Comparison of ENCODE assay signal across 16 cellular contexts in the genomic region with DNA sequence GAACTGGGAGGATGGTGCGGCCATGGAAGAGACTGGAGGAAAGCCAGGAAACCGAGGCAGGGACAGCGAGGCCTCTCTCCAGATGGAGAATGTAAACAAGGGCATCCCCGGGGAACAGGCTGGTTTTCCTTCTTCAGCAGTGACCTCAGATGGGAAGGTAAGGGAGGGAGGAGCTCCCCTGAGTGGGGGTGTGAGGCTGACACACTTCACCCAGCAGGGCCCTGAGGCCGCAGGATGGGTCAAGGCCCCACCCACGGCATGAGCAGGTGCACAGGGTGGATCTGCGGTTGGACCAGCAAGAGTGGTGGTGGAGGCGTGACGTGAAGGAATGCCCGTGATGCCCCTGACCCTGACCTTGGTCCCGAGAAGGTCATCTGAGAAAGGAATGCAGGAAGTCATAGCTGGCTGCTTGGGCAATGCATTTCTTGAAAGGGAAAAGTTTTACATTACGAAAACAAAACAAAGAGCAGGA. TPM values are rescaled to one million over a fixed set of nuclear protein-coding genes. Genes with fewer than 3 reads are reported as not detected.
A peak's percentile ranks its signal among the peaks of the same experiment; 100 is the strongest.
DNase-seq lines count a peak whose midpoint lies in the region; ATAC-seq and TF ChIP-seq lines count a peak whose summit lies in the region.
"Had no signal": no experiment of that assay in that cellular context is flagged by ENCODE, and none has a peak within 500 bp of the region (broad histone marks: within the 10 kb centered on the region; RNA-seq: fewer than 3 reads in every experiment).

No MANE protein-coding gene starts in this region.

- no peak overlapping the region for H2BK5ac ChIP-seq in mesendoderm (ENCODE audit: low read length)

- 71% methylated on average over 12 of the region's 12 CpGs for WGBS in esophagus muscularis mucosa
- WGBS in mesendoderm (ENCODE audit: extremely low coverage, insufficient coverage, low lambda C conversion rate): no CpG with 5 or more reads among the region's 12 CpGs
- 53 to 54% methylated on average over 12 of the region's 12 CpGs for WGBS in tibial nerve, 2 donors

- H2AK5ac ChIP-seq in mesendoderm (ENCODE audit: low read length): no peak overlapping the region

- H3K79me2 ChIP-seq in mesendoderm (ENCODE audit: control insufficient read depth, insufficient read depth, low read length): no peaks in the 10 kb centered on the region

- H3K4me3 Mint-ChIP-seq in activated T-helper 17 cell treated with anti-CD3 and anti-CD28 coated beads, Interleukin-2, amount 50 U/mL, for 72 hours: no peak overlapping the region
- no peak overlapping the region for H3K4me3 Mint-ChIP-seq in HFFc6
- H3K4me3 Mint-ChIP-seq: activated CD8-positive, alpha-beta memory T cell treated with anti-CD3 and anti-CD28 coated beads, Interleukin-2, amount 10 ng/mL, durations not matched to agents 7 days and 5 days; activated naive CD8-positive, alpha-beta T cell treated with anti-CD3 and anti-CD28 coated beads for 36 hours; stimulated activated memory B cell treated with anti-CD40 and anti-IgM and Interleukin-4, amounts not matched to agents 10 μg/mL and 1 μg/mL and 100 μg/mL, for 72 hours had no signal

- H2BK120ac ChIP-seq in mesendoderm (ENCODE audit: low read depth, low read length): no peak overlapping the region

- DNase-seq in esophagus muscularis mucosa (ENCODE audit: extremely low spot score): no peak
- peak; percentile 24 for DNase-seq in mesendoderm
- peak; percentile 54 to 56 for DNase-seq in tibial nerve (ENCODE audit: low spot score in 2 of 2)
- DNase-seq in NCI-H146 (lab: John Stamatoyannopoulos, UW): no peak
- no peak for DNase-seq in HFFc6
- no peak for DNase-seq in germinal center (ENCODE audit: low spot score)
- DNase-seq: activated CD8-positive, alpha-beta memory T cell treated with anti-CD3 and anti-CD28 coated beads, Interleukin-2, amount 10 ng/mL, durations not matched to agents 7 days and 5 days; activated naive CD8-positive, alpha-beta T cell treated with anti-CD3 and anti-CD28 coated beads for 36 hours; DMS79 treated with DMSO at 0.1 percent for 48 hours; effector memory CD4-positive, alpha-beta T cell; psoas muscle; SK-N-SH; stimulated activated CD4-positive, alpha-beta T cell treated with anti-CD3 and anti-CD28 coated beads, Interleukin-2, amount 100 ng/mL, for 48 hours had no signal

- no peak for TF ChIP-seq EP300 in esophagus muscularis mucosa (IDR thresholded peaks at IDR 0.05)
- peak; percentile 57 to 75 for TF ChIP-seq EP300 in tibial nerve (IDR thresholded peaks at IDR 0.05)

- no peak overlapping the region for H3K18ac ChIP-seq in mesendoderm (ENCODE audit: low read length)

- no peaks in the 10 kb centered on the region for H3K79me1 ChIP-seq in mesendoderm (ENCODE audit: low read length)

- H3K27ac ChIP-seq in esophagus muscularis mucosa (replicated peaks in 1 of 4) (peak overlapping the region; percentile 48 to 67 (median 62)), mesendoderm (ENCODE audit: low read depth, low read length) (no peak overlapping the region), tibial nerve (peak overlapping the region; percentile 63 to 89 (median 80))

- H3K36me3 ChIP-seq in esophagus muscularis mucosa: peaks cover 0 to 4% (median 0%) of the 10 kb centered on the region in 4 donors
- no peaks in the 10 kb centered on the region for H3K36me3 ChIP-seq in mesendoderm (ENCODE audit: control insufficient read depth, insufficient read depth, low read length)
- peaks cover 0 to 40% (median 2%) of the 10 kb centered on the region in 3 donors for H3K36me3 ChIP-seq in tibial nerve

- H3K27me3 Mint-ChIP-seq in activated T-helper 17 cell treated with anti-CD3 and anti-CD28 coated beads, Interleukin-2, amount 50 U/mL, for 72 hours: no peaks in the 10 kb centered on the region
- no peaks in the 10 kb centered on the region for H3K27me3 Mint-ChIP-seq in HFFc6 (ENCODE audit: insufficient read depth)
- H3K27me3 Mint-ChIP-seq: activated CD8-positive, alpha-beta memory T cell treated with anti-CD3 and anti-CD28 coated beads, Interleukin-2, amount 10 ng/mL, durations not matched to agents 7 days and 5 days; activated naive CD8-positive, alpha-beta T cell treated with anti-CD3 and anti-CD28 coated beads for 36 hours; stimulated activated memory B cell treated with anti-CD40 and anti-IgM and Interleukin-4, amounts not matched to agents 10 μg/mL and 1 μg/mL and 100 μg/mL, for 72 hours had no signal

- H3K4me1 Mint-ChIP-seq in activated T-helper 17 cell treated with anti-CD3 and anti-CD28 coated beads, Interleukin-2, amount 50 U/mL, for 72 hours: peaks cover 6% of the 10 kb centered on the region
- peaks cover 14% of the 10 kb centered on the region for H3K4me1 Mint-ChIP-seq in HFFc6 (ENCODE audit: low read depth)

- H3K23ac ChIP-seq in mesendoderm (ENCODE audit: low read length): no peak overlapping the region

- H4K8ac ChIP-seq in mesendoderm (ENCODE audit: low read depth, low read length): no peak overlapping the region

- H3K4me1 ChIP-seq in esophagus muscularis mucosa (peaks cover 22 to 43% (median 34%) of the 10 kb centered on the region in 4 donors), mesendoderm (ENCODE audit: control insufficient read depth, low read depth, low read length) (no peaks in the 10 kb centered on the region), tibial nerve (peaks cover 8 to 55% (median 33%) of the 10 kb centered on the region in 4 donors)
- H3K4me1 ChIP-seq: psoas muscle had no signal

- H3K9me3 ChIP-seq in esophagus muscularis mucosa (no peaks in the 10 kb centered on the region), tibial nerve (no peaks in the 10 kb centered on the region)
- H3K9me3 ChIP-seq: psoas muscle, SK-N-SH had no signal

- no peak overlapping the region for H3K56ac ChIP-seq in mesendoderm (ENCODE audit: low read length)

- H3K9me3 Mint-ChIP-seq in activated T-helper 17 cell treated with anti-CD3 and anti-CD28 coated beads, Interleukin-2, amount 50 U/mL, for 72 hours: no peaks in the 10 kb centered on the region
- H3K9me3 Mint-ChIP-seq in HFFc6: no peaks in the 10 kb centered on the region
- H3K9me3 Mint-ChIP-seq: activated naive CD8-positive, alpha-beta T cell treated with anti-CD3 and anti-CD28 coated beads for 36 hours; stimulated activated memory B cell treated with anti-CD40 and anti-IgM and Interleukin-4, amounts not matched to agents 10 μg/mL and 1 μg/mL and 100 μg/mL, for 72 hours had no signal

- no peaks in the 10 kb centered on the region for H3K27me3 ChIP-seq in esophagus muscularis mucosa
- H3K27me3 ChIP-seq in mesendoderm (ENCODE audit: insufficient read depth, low read length, poor library complexity): no peaks in the 10 kb centered on the region
- H3K27me3 ChIP-seq in tibial nerve: no peaks in the 10 kb centered on the region

- intact Hi-C loops in esophagus muscularis mucosa (cut with DNase I): no loop called here

- no peak overlapping the region for H3K9ac ChIP-seq in mesendoderm (ENCODE audit: low read length)
- H3K9ac ChIP-seq: SK-N-SH had no signal

- TF ChIP-seq CTCF in esophagus muscularis mucosa (IDR thresholded peaks at IDR 0.05) (no peak), tibial nerve (IDR thresholded peaks at IDR 0.05) (no peak), HFFc6 (IDR thresholded peaks at IDR 0.05) (no peak)

- peak overlapping the region; percentile 23 for H3K27ac Mint-ChIP-seq in activated T-helper 17 cell treated with anti-CD3 and anti-CD28 coated beads, Interleukin-2, amount 50 U/mL, for 72 hours
- no peak overlapping the region for H3K27ac Mint-ChIP-seq in HFFc6
- H3K27ac Mint-ChIP-seq: activated CD8-positive, alpha-beta memory T cell treated with anti-CD3 and anti-CD28 coated beads, Interleukin-2, amount 10 ng/mL, durations not matched to agents 7 days and 5 days; activated naive CD8-positive, alpha-beta T cell treated with anti-CD3 and anti-CD28 coated beads for 36 hours; stimulated activated memory B cell treated with anti-CD40 and anti-IgM and Interleukin-4, amounts not matched to agents 10 μg/mL and 1 μg/mL and 100 μg/mL, for 72 hours had no signal

- no peak overlapping the region for H3K4me3 ChIP-seq in esophagus muscularis mucosa
- no peak overlapping the region for H3K4me3 ChIP-seq in mesendoderm (ENCODE audit: low read length)
- no peak overlapping the region for H3K4me3 ChIP-seq in tibial nerve
- H3K4me3 ChIP-seq: GM12878, psoas muscle had no signal

- H3K36me3 Mint-ChIP-seq in activated T-helper 17 cell treated with anti-CD3 and anti-CD28 coated beads, Interleukin-2, amount 50 U/mL, for 72 hours (ENCODE audit: low read depth): peaks cover 19% of the 10 kb centered on the region
- peaks cover 2% of the 10 kb centered on the region; the same call in 1 of the 2 replicates for H3K36me3 Mint-ChIP-seq in HFFc6 (ENCODE audit: low read depth)

- no peak overlapping the region for H4K5ac ChIP-seq in mesendoderm (ENCODE audit: low read length)

- no peak overlapping the region for H2BK15ac ChIP-seq in mesendoderm (replicated peaks; ENCODE audit: low read depth)

- TF ChIP-seq POLR2A in esophagus muscularis mucosa (IDR thresholded peaks at IDR 0.05; ENCODE audit: low read depth): no peak
- no peak for TF ChIP-seq POLR2A in tibial nerve (IDR thresholded peaks at IDR 0.05)

- no peak for ATAC-seq in activated T-helper 17 cell treated with anti-CD3 and anti-CD28 coated beads, Interleukin-2, amount 50 U/mL, for 72 hours (replicated peaks)
- ATAC-seq: activated CD8-positive, alpha-beta memory T cell treated with anti-CD3 and anti-CD28 coated beads, Interleukin-2, amount 10 ng/mL, durations not matched to agents 7 days and 5 days; GM12878 had no signal

- no peak overlapping the region for H3K4ac ChIP-seq in mesendoderm (ENCODE audit: low read depth, low read length)

- H3K4me2 ChIP-seq in mesendoderm (ENCODE audit: low read length): no peak overlapping the region
- H3K4me2 ChIP-seq: SK-N-SH had no signal

RNA-seq across cellular contexts. Expression of a gene that starts 48.1 kb away (rescaled TPM):
- 100 to 1,000 TPM in 1 of 2 donors, 10 to 100 TPM in 1; 43.8 to 102 TPM for total RNA-seq in activated T-helper 17 cell treated with anti-CD3 and anti-CD28 coated beads, Interleukin-2, amount 50 U/mL, for 72 hours
- 10 to 100 TPM; 21.2 to 70.6 (median 53.8) TPM for total RNA-seq in esophagus muscularis mucosa
- polyA plus RNA-seq in mesendoderm (2013, experiment 1 of 2): 17.0 TPM
- polyA plus RNA-seq in mesendoderm (2013, experiment 2 of 2): 18.1 TPM
- 100 to 1,000 TPM; 145 to 393 (median 207) TPM for total RNA-seq in tibial nerve
- 10 to 100 TPM; 54.4 to 80.7 (median 72.0) TPM for total RNA-seq in HFFc6 (2021; fragmentation: NEBNext Ultra II Directional; extraction: Animal tissue kit (Norgen Biotek cat#: 25700))

Comparison
In these comparisons a context has a peak if more than half of its experiments do, and no peak if none do; other contexts are left out.
1. DNase-seq: peak in mesendoderm (single experiment) and tibial nerve (2 of 2); none in esophagus muscularis mucosa (single experiment), NCI-H146 (single experiment), HFFc6 (single experiment) and germinal center (single experiment).